ENCODE assay signal across 1 cellular context in genomic region chr14:72563676-72564075, GRCh38.
TF ChIP-seq lines count a peak whose summit lies in the region.

No MANE protein-coding gene starts in this region.

TF ChIP-seq in IMR-90, 13 proteins besides CTCF, POLR2A, EP300 and RAD21 (continued from another document):
- TF ChIP-seq MAZ (IDR thresholded peaks at IDR 0.05; ENCODE audit: borderline replicate concordance, low read depth, low read length), result no peak
- no peak for TF ChIP-seq RCOR1 (IDR thresholded peaks at IDR 0.05; ENCODE audit: insufficient replicate concordance, low read length)
- TF ChIP-seq CEBPB (IDR thresholded peaks at IDR 0.05; ENCODE audit: low read depth, low read length), result no peak
- TF ChIP-seq RFX5 (IDR thresholded peaks at IDR 0.05; ENCODE audit: low read depth, low read length), result no peak
- no peak for TF ChIP-seq ELK1 (IDR thresholded peaks at IDR 0.05; ENCODE audit: borderline replicate concordance, low read depth, low read length)
- TF ChIP-seq MAFK (IDR thresholded peaks at IDR 0.05; ENCODE audit: low read depth, low read length), result no peak
TF ChIP-seq in IMR-90: peak in this region for 0.
